Comparison of ENCODE assay signal across 8 cellular contexts in the genomic region with DNA sequence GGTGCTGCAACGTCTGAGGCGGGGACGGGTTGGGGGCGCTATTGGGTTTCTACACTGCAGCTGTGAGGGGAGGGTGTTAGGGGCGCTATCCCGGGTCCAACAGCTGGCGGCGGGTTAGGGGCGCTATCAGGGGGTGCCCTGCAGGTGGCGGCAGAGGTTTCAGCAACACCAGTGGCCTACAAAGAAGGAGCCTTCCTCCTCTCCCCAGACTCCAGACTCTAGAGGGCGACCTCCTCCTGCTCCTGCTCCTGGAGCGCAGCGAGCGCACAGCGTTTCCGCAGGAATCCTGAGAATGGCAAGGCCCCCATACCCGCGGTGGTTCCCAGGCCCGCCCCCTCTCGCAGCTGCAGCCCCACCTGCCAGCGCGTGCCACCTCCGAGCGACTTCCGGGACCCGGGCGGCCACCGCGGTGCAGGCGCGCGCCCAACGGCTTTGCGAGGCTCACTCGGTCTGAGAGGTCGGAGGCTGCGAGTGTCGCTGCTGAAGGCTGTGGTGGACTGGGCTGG. TPM values are rescaled to one million over a fixed set of nuclear protein-coding genes. Genes with fewer than 3 reads are reported as not detected.
DNase-seq lines count a peak whose midpoint lies in the region; ATAC-seq and TF ChIP-seq lines count a peak whose summit lies in the region.
"Not testable (repeated sequence)": the region's sequence is repeated elsewhere in the genome, so short reads cannot be mapped to it uniquely, and the experiment has no call there.

No MANE protein-coding gene starts in this region.

- peak overlapping the region; percentile 75 for H3K27ac Mint-ChIP-seq in stimulated activated naive CD8-positive, alpha-beta T cell treated with anti-CD3 and anti-CD28 coated beads, Interleukin-15, Interleukin-2, amounts not matched to agents 100 ng/mL and 50 ng/mL, for 24 hours

- H3K27me3 Mint-ChIP-seq in stimulated activated naive CD8-positive, alpha-beta T cell treated with anti-CD3 and anti-CD28 coated beads, Interleukin-15, Interleukin-2, amounts not matched to agents 100 ng/mL and 50 ng/mL, for 24 hours, result not testable (repeated sequence)

- H3K36me3 Mint-ChIP-seq in stimulated activated naive CD8-positive, alpha-beta T cell treated with anti-CD3 and anti-CD28 coated beads, Interleukin-15, Interleukin-2, amounts not matched to agents 100 ng/mL and 50 ng/mL, for 24 hours (ENCODE audit: low read depth), result not testable (repeated sequence)

- H3K9me3 Mint-ChIP-seq in stimulated activated naive CD8-positive, alpha-beta T cell treated with anti-CD3 and anti-CD28 coated beads, Interleukin-15, Interleukin-2, amounts not matched to agents 100 ng/mL and 50 ng/mL, for 24 hours, result not testable (repeated sequence)

- TF ChIP-seq CTCF in fibroblast of villous mesenchyme (IDR thresholded peaks at IDR 0.05; ENCODE audit: insufficient read depth, low read depth, low read length), result not testable (repeated sequence)

- not testable (repeated sequence) for H3K4me1 Mint-ChIP-seq in stimulated activated naive CD8-positive, alpha-beta T cell treated with anti-CD3 and anti-CD28 coated beads, Interleukin-15, Interleukin-2, amounts not matched to agents 100 ng/mL and 50 ng/mL, for 24 hours (ENCODE audit: low read depth)

- DNase-seq in ELF-1 (ENCODE audit: low read depth, low spot score) (peak; percentile 96), HuH-7.5 (ENCODE audit: low spot score) (peak; percentile 55), SHP77 (lab: John Stamatoyannopoulos, UW) (peak; percentile 23 to 62), fibroblast of villous mesenchyme (ENCODE audit: low read depth) (peak; percentile 8), nucleus accumbens (lab: John Stamatoyannopoulos, UW) (peak in 43 of 56 donors; percentile 12 to 77 (median 43))
- peak; percentile 72 for DNase-seq in activated effector memory CD4-positive, alpha-beta T cell treated with Interleukin-2 at 50 U/mL for 16 hours

- peak overlapping the region; percentile 45 for H3K4me3 ChIP-seq in fibroblast of villous mesenchyme (ENCODE audit: low read depth, low read length)

- ATAC-seq in GM21619 (IDR thresholded peaks at IDR 0.05; ENCODE audit: unreplicated experiment), result peak; percentile 94

- H3K4me3 Mint-ChIP-seq in stimulated activated naive CD8-positive, alpha-beta T cell treated with anti-CD3 and anti-CD28 coated beads, Interleukin-15, Interleukin-2, amounts not matched to agents 100 ng/mL and 50 ng/mL, for 24 hours, result peak overlapping the region; percentile 82

RNA-seq across cellular contexts. Expression of a gene that starts 46.5 kb away (rescaled TPM):
- 6.0 and 8.7 TPM in 2 replicates for total RNA-seq in fibroblast of villous mesenchyme

Comparison
In these comparisons a context has a peak if more than half of its experiments do, and no peak if none do; other contexts are left out.
1. Peak in every context shown above with its lines: DNase-seq, ATAC-seq and H3K4me3 ChIP-seq.
2. DNase-seq: peak in every context shown above with its lines; median percentile 96 in ELF-1; 72 in activated effector memory CD4-positive, alpha-beta T cell treated with Interleukin-2 at 50 U/mL for 16 hours; 55 in HuH-7.5; 43 in nucleus accumbens; 42 in SHP77; 8 in fibroblast of villous mesenchyme.